19 cellular contexts compared by ENCODE assay signal in genomic region chr4:8474856-8475255, GRCh38.
"Had no signal": no experiment of that assay in that cellular context is flagged by ENCODE, and none has a peak within 500 bp of the region (broad histone marks: within the 10 kb centered on the region; RNA-seq: fewer than 3 reads in every experiment).

No MANE protein-coding gene starts in this region.

- H2AFZ ChIP-seq: hepatocyte, neural progenitor cell had no signal

- H3K27me3 ChIP-seq: dorsolateral prefrontal cortex, hepatocyte, neural progenitor cell, right lobe of liver, stomach had no signal

- H3K36me3 ChIP-seq: neural progenitor cell had no signal

- H3K9me3 ChIP-seq: psoas muscle, right lobe of liver, stomach had no signal

- H3K4me2 ChIP-seq: hepatocyte, neural progenitor cell had no signal

- H3K9me3 Mint-ChIP-seq: naive thymus-derived CD4-positive, alpha-beta T cell; neural progenitor cell; type B pancreatic cell had no signal

- H3K27ac ChIP-seq: neural progenitor cell, psoas muscle, right lobe of liver had no signal

- H3K79me2 ChIP-seq: hepatocyte had no signal

- H3K4me3 Mint-ChIP-seq: naive thymus-derived CD4-positive, alpha-beta T cell; type B pancreatic cell had no signal

- DNase-seq: cortex of kidney; dorsolateral prefrontal cortex; effector CD8-positive, alpha-beta T cell; foreskin melanocyte; head of caudate nucleus; kidney; left colon; naive thymus-derived CD4-positive, alpha-beta T cell; occipital lobe; psoas muscle; retina; right lobe of liver; stimulated activated CD4-positive, alpha-beta T cell treated with anti-CD3 and anti-CD28 coated beads, Interleukin-2, amount 100 ng/mL, for 24 hours; stimulated activated CD4-positive, alpha-beta T cell treated with anti-CD3 and anti-CD28 coated beads, Interleukin-4, amount 100 ng/mL, for 4 hours; stimulated activated naive CD4-positive, alpha-beta T cell; stomach had no signal

- ATAC-seq: left colon; naive thymus-derived CD4-positive, alpha-beta T cell; psoas muscle; right lobe of liver had no signal

- H3K4me3 ChIP-seq: dorsolateral prefrontal cortex, hepatocyte, neural progenitor cell, psoas muscle, right lobe of liver, stomach had no signal

- H3K4me1 ChIP-seq: neural progenitor cell, psoas muscle, right lobe of liver had no signal

- H3K9ac ChIP-seq: neural progenitor cell had no signal
